In genomic region chr9:112379177-112380101, GRCh38 we compare ENCODE assay signal across 8 cellular contexts. TPM values are rescaled to one million over a fixed set of nuclear protein-coding genes. Genes with fewer than 3 reads are reported as not detected.
DNase-seq lines count a peak whose midpoint lies in the region; ATAC-seq and TF ChIP-seq lines count a peak whose summit lies in the region.

No MANE protein-coding gene starts in this region.

- H3K27ac ChIP-seq in BLaER1 = peak overlapping the region; percentile 92
- peak overlapping the region; percentile 92 to 99 for H3K27ac ChIP-seq in coronary artery

- H3K4me3 Mint-ChIP-seq in activated CD4-positive, alpha-beta T cell treated with anti-CD3 and anti-CD28 coated beads, Interleukin-2, amount 10 ng/mL, durations not matched to agents 24 days and 14 days = peak overlapping the region; percentile 100

- H3K4me3 ChIP-seq in BLaER1 (peak overlapping the region; percentile 97), coronary artery (peak overlapping the region; percentile 99)

- H3K9me3 Mint-ChIP-seq in activated CD4-positive, alpha-beta T cell treated with anti-CD3 and anti-CD28 coated beads, Interleukin-2, amount 10 ng/mL, durations not matched to agents 24 days and 14 days = no peaks in the 10 kb centered on the region

- peaks cover 12% of the 10 kb centered on the region for H3K9me3 ChIP-seq in BLaER1

- no peaks in the 10 kb centered on the region for H3K27me3 ChIP-seq in BLaER1

- intact Hi-C loops in activated CD4-positive, alpha-beta T cell treated with anti-CD3 and anti-CD28 coated beads, Interleukin-2, amount 10 ng/mL, durations not matched to agents 24 days and 14 days (cut with micrococcal nuclease) = loop anchor here (1.0 to 10.0 kb wide), 8 partner anchors 46 to 895 kb away; partner anchors contain the start of genes ECPAS, FKBP15, INIP and PTBP3

- no peaks in the 10 kb centered on the region for H3K36me3 Mint-ChIP-seq in activated CD4-positive, alpha-beta T cell treated with anti-CD3 and anti-CD28 coated beads, Interleukin-2, amount 10 ng/mL, durations not matched to agents 24 days and 14 days (ENCODE audit: low read depth)

- H3K4me2 ChIP-seq in BLaER1 = peak overlapping the region; percentile 97

- no peaks in the 10 kb centered on the region for H3K36me3 ChIP-seq in BLaER1

- no peak for TF ChIP-seq CTCF in coronary artery (IDR thresholded peaks at IDR 0.05)

- ATAC-seq in GM19324 (IDR thresholded peaks at IDR 0.05; ENCODE audit: low FRiP score, unreplicated experiment) (peak; percentile 93), HG03460 (IDR thresholded peaks at IDR 0.05; ENCODE audit: unreplicated experiment) (peak; percentile 80)

- H3K4me1 Mint-ChIP-seq in activated CD4-positive, alpha-beta T cell treated with anti-CD3 and anti-CD28 coated beads, Interleukin-2, amount 10 ng/mL, durations not matched to agents 24 days and 14 days = peaks cover 42% of the 10 kb centered on the region

- H3K9ac ChIP-seq in BLaER1 = peak overlapping the region; percentile 90

- no peaks in the 10 kb centered on the region for H4K20me1 ChIP-seq in BLaER1

- H3K27ac Mint-ChIP-seq in activated CD4-positive, alpha-beta T cell treated with anti-CD3 and anti-CD28 coated beads, Interleukin-2, amount 10 ng/mL, durations not matched to agents 24 days and 14 days = peak overlapping the region; percentile 100

- peaks cover 63% of the 10 kb centered on the region for H3K4me1 ChIP-seq in BLaER1

- peak; percentile 95 for DNase-seq in NCI-H524 treated with DMSO at 0.1 percent for 48 hours (lab: John Stamatoyannopoulos, UW)
- DNase-seq in activated CD4-positive, alpha-beta T cell treated with anti-CD3 and anti-CD28 coated beads, Interleukin-2, amount 10 ng/mL, durations not matched to agents 24 days and 14 days = peak; percentile 100
- DNase-seq in coronary artery (ENCODE audit: low spot score) = peak; percentile 100
- peak; percentile 100 for DNase-seq in left kidney (ENCODE audit: low read depth, low spot score)
- peak; percentile 97 for DNase-seq in stimulated activated CD4-positive, alpha-beta T cell treated with anti-CD3 and anti-CD28 coated beads, Interleukin-1b, Interleukin-23, amount 100 ng/mL, for 48 hours

- H3K27me3 Mint-ChIP-seq in activated CD4-positive, alpha-beta T cell treated with anti-CD3 and anti-CD28 coated beads, Interleukin-2, amount 10 ng/mL, durations not matched to agents 24 days and 14 days = no peaks in the 10 kb centered on the region

RNA-seq across cellular contexts. Expression of gene HSDL2, which starts 0.5 kb away (rescaled TPM):
- total RNA-seq in activated CD4-positive, alpha-beta T cell treated with anti-CD3 and anti-CD28 coated beads, Interleukin-2, amount 10 ng/mL, durations not matched to agents 24 days and 14 days = 14.1 TPM in 2 replicates

RNA-seq across cellular contexts. Expression of gene PTBP3, which starts 46.0 kb away (rescaled TPM):
- total RNA-seq in activated CD4-positive, alpha-beta T cell treated with anti-CD3 and anti-CD28 coated beads, Interleukin-2, amount 10 ng/mL, durations not matched to agents 24 days and 14 days = 94.7 and 104 TPM in 2 replicates

Comparison
In these comparisons a context has a peak if more than half of its experiments do, and no peak if none do; other contexts are left out.
1. Peak in every context shown above with its lines: DNase-seq, ATAC-seq, H3K4me3 ChIP-seq and H3K27ac ChIP-seq.